1 cellular context compared by ENCODE assay signal in genomic region chr6:133724726-133725125, GRCh38.
TF ChIP-seq lines count a peak whose summit lies in the region.

No MANE protein-coding gene starts in this region.

TF ChIP-seq in HepG2, 621 proteins besides CTCF, POLR2A, EP300 and RAD21 (continued from another document):
- TF ChIP-seq ZBTB14 (CRISPR knock-in tag; IDR thresholded peaks at IDR 0.05) (no peak), RARA (CRISPR knock-in tag; IDR thresholded peaks at IDR 0.05) (no peak), MATR3 (CRISPR knock-in tag; IDR thresholded peaks at IDR 0.05) (no peak)
